In the genomic region with DNA sequence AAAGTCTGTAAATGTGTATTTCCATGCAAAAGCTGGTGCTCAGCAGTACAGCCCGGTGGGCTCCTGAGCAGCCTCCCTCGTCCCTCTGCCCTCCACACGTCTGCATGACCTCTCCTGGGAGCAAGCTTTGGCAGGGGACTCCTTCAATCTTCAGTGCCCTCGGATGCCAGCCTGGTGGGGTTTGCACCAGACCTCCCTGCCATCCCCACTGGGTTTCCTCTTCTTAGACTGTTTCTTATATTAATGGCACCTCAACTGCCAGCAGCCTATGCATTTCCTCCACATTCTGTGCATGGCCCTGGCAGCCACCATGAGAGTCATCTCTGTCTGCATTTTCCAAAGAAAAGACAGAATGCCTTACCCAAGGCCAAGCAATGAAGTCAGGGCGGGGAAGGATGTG, we compare ENCODE assay signal across 26 cellular contexts.
"Had no signal": no experiment of that assay in that cellular context is flagged by ENCODE, and none has a peak within 500 bp of the region (broad histone marks: within the 10 kb centered on the region; RNA-seq: fewer than 3 reads in every experiment).

No MANE protein-coding gene starts in this region.

- H3K4me3 Mint-ChIP-seq: activated CD4-positive, alpha-beta T cell treated with anti-CD3 and anti-CD28 coated beads, Interleukin-2, amount 10 ng/mL, durations not matched to agents 7 days and 5 days; activated CD8-positive, alpha-beta T cell treated with anti-CD3 and anti-CD28 coated beads for 36 hours; activated T-cell treated with anti-CD3 and anti-CD28 coated beads, Interleukin-2, amount 50 U/mL, for 4 hours; immature natural killer cell; naive thymus-derived CD8-positive, alpha-beta T cell; stimulated activated naive B cell treated with anti-CD40 and anti-IgM and Interleukin-4, amounts not matched to agents 10 μg/mL and 1 μg/mL and 100 μg/mL, for 72 hours; WTC11 had no signal

- H3K36me3 Mint-ChIP-seq: activated naive CD4-positive, alpha-beta T cell treated with anti-CD3 and anti-CD28 coated beads, Interleukin-2, amount 50 U/mL, for 72 hours; immature natural killer cell; naive thymus-derived CD8-positive, alpha-beta T cell; stimulated activated naive B cell treated with anti-CD40 and anti-IgM and Interleukin-4, amounts not matched to agents 10 μg/mL and 1 μg/mL and 100 μg/mL, for 72 hours; WTC11 had no signal

- DNase-seq: activated CD4-positive, alpha-beta T cell treated with anti-CD3 and anti-CD28 coated beads for 1 hour; activated CD4-positive, alpha-beta T cell treated with anti-CD3 and anti-CD28 coated beads, Interleukin-2, amount 10 ng/mL, durations not matched to agents 7 days and 5 days; activated CD8-positive, alpha-beta T cell treated with anti-CD3 and anti-CD28 coated beads for 36 hours; activated naive CD4-positive, alpha-beta T cell; activated T-cell treated with anti-CD3 and anti-CD28 coated beads, Interleukin-2, amount 50 U/mL, for 4 hours; anterior cingulate cortex; cerebellar nuclear complex; colonic mucosa; dorsolateral prefrontal cortex; effector memory CD4-positive, alpha-beta T cell; erythroblast; hypothalamus; immature natural killer cell; midbrain; naive thymus-derived CD8-positive, alpha-beta T cell; right lobe of liver; small intestine; stimulated activated CD4-positive, alpha-beta T cell treated with anti-CD3 and anti-CD28 coated beads, Interleukin-1b, Interleukin-23, amount 100 ng/mL, for 48 hours; stimulated activated naive B cell treated with anti-CD40 and anti-IgM and Interleukin-4, amounts not matched to agents 10 μg/mL and 1 μg/mL and 100 μg/mL, for 72 hours; T-helper 2 cell had no signal

- H3K27me3 Mint-ChIP-seq: progenitor cell of endocrine pancreas had no signal

- H3K27ac Mint-ChIP-seq: activated CD4-positive, alpha-beta T cell treated with anti-CD3 and anti-CD28 coated beads, Interleukin-2, amount 10 ng/mL, durations not matched to agents 7 days and 5 days; activated CD8-positive, alpha-beta T cell treated with anti-CD3 and anti-CD28 coated beads for 36 hours; activated naive CD4-positive, alpha-beta T cell treated with anti-CD3 and anti-CD28 coated beads, Interleukin-2, amount 50 U/mL, for 72 hours; activated T-helper 2 cell treated with anti-CD3 and anti-CD28 coated beads, Interferon-gamma antibody, Interleukin-2, Interleukin-4, amounts not matched to agents 10 μg/mL and 5 μg/mL and 100 μg/mL, durations not matched to agents 14 hours and 24 hours and 36 hours; immature natural killer cell; naive thymus-derived CD8-positive, alpha-beta T cell; progenitor cell of endocrine pancreas; stimulated activated naive B cell treated with anti-CD40 and anti-IgM and Interleukin-4, amounts not matched to agents 10 μg/mL and 1 μg/mL and 100 μg/mL, for 72 hours; WTC11 had no signal

- H3K9me3 Mint-ChIP-seq: activated CD4-positive, alpha-beta T cell treated with anti-CD3 and anti-CD28 coated beads, Interleukin-2, amount 10 ng/mL, durations not matched to agents 7 days and 5 days; activated CD8-positive, alpha-beta T cell treated with anti-CD3 and anti-CD28 coated beads for 36 hours; activated naive CD4-positive, alpha-beta T cell treated with anti-CD3 and anti-CD28 coated beads, Interleukin-2, amount 50 U/mL, for 72 hours; activated T-cell treated with anti-CD3 and anti-CD28 coated beads, Interleukin-2, amount 50 U/mL, for 4 hours; activated T-helper 2 cell treated with anti-CD3 and anti-CD28 coated beads, Interferon-gamma antibody, Interleukin-2, Interleukin-4, amounts not matched to agents 10 μg/mL and 5 μg/mL and 100 μg/mL, durations not matched to agents 14 hours and 24 hours and 36 hours; immature natural killer cell; naive thymus-derived CD8-positive, alpha-beta T cell; stimulated activated naive B cell treated with anti-CD40 and anti-IgM and Interleukin-4, amounts not matched to agents 10 μg/mL and 1 μg/mL and 100 μg/mL, for 72 hours; WTC11 had no signal

- H3K36me3 ChIP-seq: colonic mucosa, heart left ventricle, right lobe of liver, tibial nerve had no signal

- H3K27me3 ChIP-seq: colonic mucosa, right lobe of liver, tibial nerve had no signal

- H3K4me3 ChIP-seq: colonic mucosa, dorsolateral prefrontal cortex, heart left ventricle, right lobe of liver, tibial nerve had no signal
